23 cellular contexts compared by ENCODE assay signal in genomic region chr11:77611921-77612320, GRCh38. TPM values are rescaled to one million over a fixed set of nuclear protein-coding genes. Genes with fewer than 3 reads are reported as not detected.
"Had no signal": no experiment of that assay in that cellular context is flagged by ENCODE, and none has a peak within 500 bp of the region (broad histone marks: within the 10 kb centered on the region; RNA-seq: fewer than 3 reads in every experiment).

No MANE protein-coding gene starts in this region.

- H3K9me3 Mint-ChIP-seq: activated CD8-positive, alpha-beta T cell treated with anti-CD3 and anti-CD28 coated beads for 36 hours; activated naive CD8-positive, alpha-beta T cell treated with anti-CD3 and anti-CD28 coated beads, Interleukin-2, amount 50 U/mL, for 24 hours; activated T-cell treated with anti-CD3 and anti-CD28 coated beads, Interleukin-2, amount 50 U/mL, for 72 hours; activated T-helper 2 cell treated with anti-CD3 and anti-CD28 coated beads, Interferon-gamma antibody, Interleukin-2, Interleukin-4, amounts not matched to agents 10 μg/mL and 5 μg/mL and 100 μg/mL, durations not matched to agents 14 hours and 24 hours and 36 hours; T-cell had no signal

- DNase-seq: activated CD4-positive, alpha-beta T cell treated with anti-CD3 and anti-CD28 coated beads for 36 hours; activated CD4-positive, alpha-beta T cell treated with anti-CD3 and anti-CD28 coated beads, Interleukin-2, amount 50 U/mL, for 1 hour; activated CD4-positive, CD25-positive, alpha-beta regulatory T cell; activated CD8-positive, alpha-beta memory T cell treated with anti-CD3 and anti-CD28 coated beads, Interleukin-2, amount 50 U/mL, for 4 hours; activated CD8-positive, alpha-beta T cell treated with anti-CD3 and anti-CD28 coated beads for 36 hours; activated naive CD4-positive, alpha-beta T cell treated with anti-CD3 and anti-CD28 coated beads, Interleukin-2, amount 50 U/mL, for 16 hours; activated naive CD8-positive, alpha-beta T cell treated with anti-CD3 and anti-CD28 coated beads, Interleukin-2, amount 50 U/mL, for 24 hours; activated T-cell treated with anti-CD3 and anti-CD28 coated beads, Interleukin-2, amount 50 U/mL, for 72 hours; brain microvascular endothelial cell; MG63; NCI-H1105; NCI-H1436; NCI-H1694 treated with DMSO at 0.1 percent for 48 hours; NCI-H2029 treated with DMSO at 0.1 percent for 48 hours; NCI-H345; NCI-H510A; NCI-H526 treated with DMSO at 0.1 percent for 48 hours; NCI-H82; SIG-M5; T-cell had no signal

- H3K4me3 Mint-ChIP-seq: activated CD4-positive, alpha-beta T cell treated with anti-CD3 and anti-CD28 coated beads for 36 hours; activated CD8-positive, alpha-beta T cell treated with anti-CD3 and anti-CD28 coated beads for 36 hours; activated naive CD8-positive, alpha-beta T cell treated with anti-CD3 and anti-CD28 coated beads, Interleukin-2, amount 50 U/mL, for 24 hours; activated T-cell treated with anti-CD3 and anti-CD28 coated beads, Interleukin-2, amount 50 U/mL, for 72 hours; T-cell had no signal

- H3K4me3 ChIP-seq: cardiac muscle cell, MG63 had no signal

- H3K27me3 Mint-ChIP-seq: activated CD4-positive, alpha-beta T cell treated with anti-CD3 and anti-CD28 coated beads for 36 hours; activated CD8-positive, alpha-beta T cell treated with anti-CD3 and anti-CD28 coated beads for 36 hours; activated naive CD8-positive, alpha-beta T cell treated with anti-CD3 and anti-CD28 coated beads, Interleukin-2, amount 50 U/mL, for 24 hours; T-cell had no signal

- H3K27ac Mint-ChIP-seq: activated CD4-positive, alpha-beta T cell treated with anti-CD3 and anti-CD28 coated beads for 36 hours; activated CD8-positive, alpha-beta T cell treated with anti-CD3 and anti-CD28 coated beads for 36 hours; activated naive CD8-positive, alpha-beta T cell treated with anti-CD3 and anti-CD28 coated beads, Interleukin-2, amount 50 U/mL, for 24 hours; activated T-cell treated with anti-CD3 and anti-CD28 coated beads, Interleukin-2, amount 50 U/mL, for 72 hours; activated T-helper 2 cell treated with anti-CD3 and anti-CD28 coated beads, Interferon-gamma antibody, Interleukin-2, Interleukin-4, amounts not matched to agents 10 μg/mL and 5 μg/mL and 100 μg/mL, durations not matched to agents 14 hours and 24 hours and 36 hours; T-cell had no signal

- ATAC-seq: activated CD4-positive, alpha-beta T cell treated with anti-CD3 and anti-CD28 coated beads for 36 hours; activated CD8-positive, alpha-beta T cell treated with anti-CD3 and anti-CD28 coated beads for 36 hours; activated naive CD8-positive, alpha-beta T cell treated with anti-CD3 and anti-CD28 coated beads, Interleukin-2, amount 50 U/mL, for 24 hours; activated T-cell treated with anti-CD3 and anti-CD28 coated beads, Interleukin-2, amount 50 U/mL, for 72 hours; T-cell had no signal

- H3K27me3 ChIP-seq: brain microvascular endothelial cell, cardiac muscle cell, MG63 had no signal

- H3K4me1 Mint-ChIP-seq: activated CD4-positive, alpha-beta T cell treated with anti-CD3 and anti-CD28 coated beads for 36 hours; activated naive CD8-positive, alpha-beta T cell treated with anti-CD3 and anti-CD28 coated beads, Interleukin-2, amount 50 U/mL, for 24 hours; T-cell had no signal

- H3K9me3 ChIP-seq: MG63 had no signal

RNA-seq across cellular contexts. Expression of gene AQP11, which starts 22.2 kb away (rescaled TPM):
- total RNA-seq: OCI-LY7 had no signal
